ENCODE assay signal across 16 cellular contexts in genomic region chr4:102008711-102009110, GRCh38.
DNase-seq lines count a peak whose midpoint lies in the region; ATAC-seq, FAIRE-seq and TF ChIP-seq lines count a peak whose summit lies in the region.
"Had no signal": no experiment of that assay in that cellular context is flagged by ENCODE, and none has a peak within 500 bp of the region (broad histone marks: within the 10 kb centered on the region; RNA-seq: fewer than 3 reads in every experiment).

No MANE protein-coding gene starts in this region.

- H3K36me3 Mint-ChIP-seq in stimulated activated naive B cell treated with anti-CD40 and anti-IgM and Interleukin-4, amounts not matched to agents 10 μg/mL and 1 μg/mL and 100 μg/mL, for 72 hours: peaks cover 8 to 9% of the 10 kb centered on the region in 2 donors
- H3K36me3 Mint-ChIP-seq: CD8-positive, alpha-beta T cell had no signal

- H3K9ac ChIP-seq in adipocyte (ENCODE audit: low read length): no peak overlapping the region

- no peak overlapping the region for H3K4me3 Mint-ChIP-seq in stimulated activated naive B cell treated with anti-CD40 and anti-IgM and Interleukin-4, amounts not matched to agents 10 μg/mL and 1 μg/mL and 100 μg/mL, for 72 hours
- H3K4me3 Mint-ChIP-seq: CD8-positive, alpha-beta T cell had no signal

- H3K4me1 ChIP-seq in adipocyte (ENCODE audit: control insufficient read depth, insufficient read depth, low read length): peaks cover 11% of the 10 kb centered on the region
- H3K4me1 ChIP-seq in small intestine (ENCODE audit: control insufficient read depth in 2 of 2, insufficient read depth in 1 of 2, low read depth in 1 of 2, low read length in 1 of 2): no peaks in the 10 kb centered on the region
- H3K4me1 ChIP-seq: SJCRH30 had no signal

- FAIRE-seq in small intestine (lab: Jason Lieb, UNC): no peak

- H3K36me3 ChIP-seq in adipocyte (ENCODE audit: control insufficient read depth, insufficient read depth, low read length, severe bottlenecking) (no peaks in the 10 kb centered on the region), small intestine (ENCODE audit: control insufficient read depth in 2 of 2, insufficient read depth in 2 of 2, low read length in 2 of 2) (no peaks in the 10 kb centered on the region)
- H3K36me3 ChIP-seq: SJCRH30 had no signal

- TF ChIP-seq CTCF in fibroblast of the aortic adventitia (IDR thresholded peaks at IDR 0.05; ENCODE audit: insufficient read depth, low read length): no peak

- H3K27ac ChIP-seq in small intestine (ENCODE audit: low read depth in 1 of 2, low read length in 1 of 2): no peak overlapping the region
- H3K27ac ChIP-seq: SJCRH30 had no signal

- peaks cover 1 to 6% of the 10 kb centered on the region in 2 donors for H3K9me3 Mint-ChIP-seq in stimulated activated naive B cell treated with anti-CD40 and anti-IgM and Interleukin-4, amounts not matched to agents 10 μg/mL and 1 μg/mL and 100 μg/mL, for 72 hours
- H3K9me3 Mint-ChIP-seq: CD8-positive, alpha-beta T cell had no signal

- H3K9me3 ChIP-seq in adipocyte (ENCODE audit: control insufficient read depth, low read length): no peaks in the 10 kb centered on the region
- no peaks in the 10 kb centered on the region for H3K9me3 ChIP-seq in small intestine (ENCODE audit: control insufficient read depth, low read depth)
- H3K9me3 ChIP-seq: SJCRH30 had no signal

- H3K4me1 Mint-ChIP-seq in stimulated activated naive B cell treated with anti-CD40 and anti-IgM and Interleukin-4, amounts not matched to agents 10 μg/mL and 1 μg/mL and 100 μg/mL, for 72 hours: peaks cover 9 to 17% of the 10 kb centered on the region in 2 donors

- peak; percentile 99 for DNase-seq in NCI-H446 treated with DMSO at 0.1 percent for 48 hours (lab: John Stamatoyannopoulos, UW)
- DNase-seq in adipocyte (ENCODE audit: low read depth): peak; percentile 69
- DNase-seq in fibroblast of the aortic adventitia (ENCODE audit: low read depth): peak; percentile 22
- no peak for DNase-seq in stimulated activated naive B cell treated with anti-CD40 and anti-IgM and Interleukin-4, amounts not matched to agents 10 μg/mL and 1 μg/mL and 100 μg/mL, for 72 hours
- no peak for DNase-seq in COR-L47 (lab: John Stamatoyannopoulos, UW)
- no peak for DNase-seq in small intestine
- DNase-seq in activated effector memory CD4-positive, alpha-beta T cell treated with anti-CD3 and anti-CD28 coated beads, Interleukin-2, amount 50 U/mL, for 16 hours: no peak
- DNase-seq: CD8-positive, alpha-beta T cell; DND-41; GF-D8; GOT3; KBM-7; NCI-H1092; NCI-H2107; NCI-H748 treated with DMSO at 0.1 percent for 48 hours; SJCRH30 had no signal

- H3K27me3 ChIP-seq in adipocyte (replicated peaks; ENCODE audit: control insufficient read depth, insufficient read depth, low read length) (no peaks in the 10 kb centered on the region), small intestine (ENCODE audit: control insufficient read depth in 2 of 2, insufficient read depth in 2 of 2, low read length in 2 of 2) (no peaks in the 10 kb centered on the region)
- H3K27me3 ChIP-seq: SJCRH30 had no signal

- 88 to 92% (median 89%) methylated on average over 3 of the region's 3 CpGs for WGBS in small intestine, 3 donors

- no peak for ATAC-seq in stimulated activated naive B cell treated with anti-CD40 and anti-IgM and Interleukin-4, amounts not matched to agents 10 μg/mL and 1 μg/mL and 100 μg/mL, for 72 hours (replicated peaks)
- ATAC-seq: CD8-positive, alpha-beta T cell had no signal

- no peaks in the 10 kb centered on the region for H3K27me3 Mint-ChIP-seq in stimulated activated naive B cell treated with anti-CD40 and anti-IgM and Interleukin-4, amounts not matched to agents 10 μg/mL and 1 μg/mL and 100 μg/mL, for 72 hours

- H3K4me3 ChIP-seq in adipocyte (ENCODE audit: low read length): no peak overlapping the region
- no peak overlapping the region for H3K4me3 ChIP-seq in fibroblast of the aortic adventitia (ENCODE audit: low read depth, low read length)
- H3K4me3 ChIP-seq in small intestine (ENCODE audit: low read depth in 1 of 2, low read length in 2 of 2): no peak overlapping the region
- H3K4me3 ChIP-seq: SJCRH30 had no signal

- H3K27ac Mint-ChIP-seq in stimulated activated naive B cell treated with anti-CD40 and anti-IgM and Interleukin-4, amounts not matched to agents 10 μg/mL and 1 μg/mL and 100 μg/mL, for 72 hours: peak overlapping the region; percentile 79
- H3K27ac Mint-ChIP-seq: CD8-positive, alpha-beta T cell had no signal

Comparison
In these comparisons a context has a peak if more than half of its experiments do, and no peak if none do; other contexts are left out.
1. DNase-seq: peak in NCI-H446 treated with DMSO at 0.1 percent for 48 hours (single experiment), adipocyte (single experiment) and fibroblast of the aortic adventitia (single experiment); none in stimulated activated naive B cell treated with anti-CD40 and anti-IgM and Interleukin-4, amounts not matched to agents 10 μg/mL and 1 μg/mL and 100 μg/mL, for 72 hours (single experiment), COR-L47 (single experiment), small intestine (single experiment) and activated effector memory CD4-positive, alpha-beta T cell treated with anti-CD3 and anti-CD28 coated beads, Interleukin-2, amount 50 U/mL, for 16 hours (single experiment).